Comparison of ENCODE assay signal across 7 cellular contexts in the genomic region with DNA sequence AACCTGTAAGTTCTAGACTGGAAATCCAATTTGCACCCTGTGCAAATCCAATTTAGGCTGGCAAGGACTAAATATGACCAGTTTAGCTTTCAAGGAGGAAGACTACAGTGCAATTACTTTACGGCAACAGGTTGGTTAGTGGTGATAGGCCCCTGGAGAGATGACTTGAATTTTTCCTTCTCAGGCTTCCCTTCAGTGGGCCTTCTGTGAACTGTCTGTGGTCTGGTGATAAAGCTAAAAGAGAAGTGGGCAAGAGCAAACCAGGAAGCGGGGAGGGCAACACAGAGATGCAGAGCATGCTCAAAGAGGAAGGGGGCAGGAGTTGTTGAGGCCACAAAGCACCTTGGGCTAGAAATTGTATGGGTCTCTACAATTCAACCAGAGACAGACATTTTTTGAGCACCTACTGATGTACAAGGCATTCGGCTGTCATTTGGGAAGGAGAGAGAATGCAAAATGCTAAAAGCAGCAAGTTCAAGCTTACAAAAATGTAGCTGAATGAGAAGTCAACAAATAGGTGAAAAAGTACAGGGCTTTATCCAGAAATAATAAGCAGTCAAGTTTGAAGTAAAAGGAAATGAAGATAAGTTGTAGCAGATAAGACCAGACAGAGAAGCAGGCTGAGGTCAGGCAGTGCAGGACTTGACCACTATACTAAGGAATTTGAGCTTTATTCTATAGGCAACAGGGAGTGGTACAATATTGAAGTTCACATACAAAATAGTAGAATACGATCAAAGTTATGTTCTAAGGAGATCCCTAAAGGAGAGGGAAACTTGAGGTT. TPM values are rescaled to one million over a fixed set of nuclear protein-coding genes. Genes with fewer than 3 reads are reported as not detected.
DNase-seq lines count a peak whose midpoint lies in the region; ATAC-seq and TF ChIP-seq lines count a peak whose summit lies in the region.

No MANE protein-coding gene starts in this region.

- CTCF ChIA-PET in HEK293T (lab: Yijun Ruan, JAX) = interaction anchor here (0.7 kb wide), 1 partner anchor 10 kb away, joined by 4 read pairs; no protein-coding TSS in a partner anchor

- H3K36me3 Mint-ChIP-seq in natural killer cell treated with Interleukin-12 subunit alpha and Interleukin-12 subunit beta and Interleukin-15 and Interleukin-18, amount 100 ng/mL, for 72 hours = peaks cover 5% of the 10 kb centered on the region

- peak overlapping the region; percentile 75 for H3K4me3 Mint-ChIP-seq in natural killer cell treated with Interleukin-12 subunit alpha and Interleukin-12 subunit beta and Interleukin-15 and Interleukin-18, amount 100 ng/mL, for 72 hours

- POLR2A ChIA-PET in HEK293T (lab: Yijun Ruan, JAX) = interaction anchor here (1.0 kb wide), 2 partner anchors 8 to 63 kb away, joined by 3 read pairs; no protein-coding TSS in a partner anchor

- peak overlapping the region; percentile 85 to 89 for H3K27ac Mint-ChIP-seq in natural killer cell treated with Interleukin-12 subunit alpha and Interleukin-12 subunit beta and Interleukin-15 and Interleukin-18, amount 100 ng/mL, for 72 hours

- no peaks in the 10 kb centered on the region for H3K9me3 Mint-ChIP-seq in natural killer cell treated with Interleukin-12 subunit alpha and Interleukin-12 subunit beta and Interleukin-15 and Interleukin-18, amount 100 ng/mL, for 72 hours

- DNase-seq in SIG-M5 treated with dmso at 0.1 percent for 504 hours (lab: John Stamatoyannopoulos, UW; ENCODE audit: unreplicated experiment) = peak; percentile 93
- DNase-seq in natural killer cell treated with Interleukin-12 subunit alpha and Interleukin-12 subunit beta and Interleukin-15 and Interleukin-18, amount 100 ng/mL, for 72 hours (ENCODE audit: low spot score) = peak; percentile 68
- DNase-seq in NCI-H1105 treated with DMSO at 0.1 percent for 48 hours (lab: John Stamatoyannopoulos, UW) = no peak
- no peak for DNase-seq in HEK293T (ENCODE audit: extremely low spot score)
- DNase-seq in DMS53 treated with DMSO at 0.1 percent for 48 hours (lab: John Stamatoyannopoulos, UW; ENCODE audit: unreplicated experiment) = no peak

- H3K4me1 Mint-ChIP-seq in natural killer cell treated with Interleukin-12 subunit alpha and Interleukin-12 subunit beta and Interleukin-15 and Interleukin-18, amount 100 ng/mL, for 72 hours (ENCODE audit: low read depth in 2 of 2) = peaks cover 52 to 53% of the 10 kb centered on the region in 2 donors

- ATAC-seq in GM18868 (IDR thresholded peaks at IDR 0.05; ENCODE audit: unreplicated experiment) (peak; percentile 66), HG02798 (IDR thresholded peaks at IDR 0.05; ENCODE audit: poor library complexity, unreplicated experiment) (peak; percentile 58)
- ATAC-seq in natural killer cell treated with Interleukin-12 subunit alpha and Interleukin-12 subunit beta and Interleukin-15 and Interleukin-18, amount 100 ng/mL, for 72 hours = peak; percentile 82 to 90

- no peaks in the 10 kb centered on the region for H3K27me3 Mint-ChIP-seq in natural killer cell treated with Interleukin-12 subunit alpha and Interleukin-12 subunit beta and Interleukin-15 and Interleukin-18, amount 100 ng/mL, for 72 hours

TF ChIP-seq in HEK293T, 16 proteins besides CTCF, POLR2A, EP300 and RAD21:
- no peak for TF ChIP-seq SUZ12 (IDR thresholded peaks at IDR 0.05)
- no peak for TF ChIP-seq ARNT (IDR thresholded peaks at IDR 0.05)
- no peak for TF ChIP-seq TARDBP (IDR thresholded peaks at IDR 0.05)
- no peak for TF ChIP-seq NFRKB (IDR thresholded peaks at IDR 0.05)
- TF ChIP-seq ZNF384 (IDR thresholded peaks at IDR 0.05) = no peak
- TF ChIP-seq FOXM1 (IDR thresholded peaks at IDR 0.05; ENCODE audit: borderline replicate concordance) = no peak
- TF ChIP-seq LEF1 (IDR thresholded peaks at IDR 0.05; ENCODE audit: borderline replicate concordance) = no peak
- no peak for TF ChIP-seq CTBP1 (IDR thresholded peaks at IDR 0.05; ENCODE audit: borderline replicate concordance)
- no peak for TF ChIP-seq SP1 (IDR thresholded peaks at IDR 0.05)
- TF ChIP-seq HDGF (IDR thresholded peaks at IDR 0.05; ENCODE audit: borderline replicate concordance) = no peak
- TF ChIP-seq ELF4 (IDR thresholded peaks at IDR 0.05) = no peak
- TF ChIP-seq, protein P1, sequence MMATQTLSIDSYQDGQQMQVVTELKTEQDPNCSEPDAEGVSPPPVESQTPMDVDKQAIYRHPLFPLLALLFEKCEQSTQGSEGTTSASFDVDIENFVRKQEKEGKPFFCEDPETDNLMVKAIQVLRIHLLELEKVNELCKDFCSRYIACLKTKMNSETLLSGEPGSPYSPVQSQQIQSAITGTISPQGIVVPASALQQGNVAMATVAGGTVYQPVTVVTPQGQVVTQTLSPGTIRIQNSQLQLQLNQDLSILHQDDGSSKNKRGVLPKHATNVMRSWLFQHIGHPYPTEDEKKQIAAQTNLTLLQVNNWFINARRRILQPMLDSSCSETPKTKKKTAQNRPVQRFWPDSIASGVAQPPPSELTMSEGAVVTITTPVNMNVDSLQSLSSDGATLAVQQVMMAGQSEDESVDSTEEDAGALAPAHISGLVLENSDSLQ (IDR thresholded peaks at IDR 0.05) = no peak
- TF ChIP-seq BHLHE40 (IDR thresholded peaks at IDR 0.05; ENCODE audit: borderline replicate concordance) = no peak
- no peak for TF ChIP-seq FOXK2 (IDR thresholded peaks at IDR 0.05)
- no peak for TF ChIP-seq FOXA1 (IDR thresholded peaks at IDR 0.05)
- TF ChIP-seq L3MBTL2 (conservative IDR thresholded peaks at IDR 0.05) = no peak

RNA-seq across cellular contexts. Expression of a gene that starts 23.9 kb away (rescaled TPM):
- 10 to 100 TPM; 48.1 to 86.0 TPM for total RNA-seq in natural killer cell treated with Interleukin-12 subunit alpha and Interleukin-12 subunit beta and Interleukin-15 and Interleukin-18, amount 100 ng/mL, for 72 hours

Comparison
In these comparisons a context has a peak if more than half of its experiments do, and no peak if none do; other contexts are left out.
1. DNase-seq: peak in SIG-M5 treated with dmso at 0.1 percent for 504 hours (single experiment) and natural killer cell treated with Interleukin-12 subunit alpha and Interleukin-12 subunit beta and Interleukin-15 and Interleukin-18, amount 100 ng/mL, for 72 hours (single experiment); none in NCI-H1105 treated with DMSO at 0.1 percent for 48 hours (single experiment), HEK293T (single experiment) and DMS53 treated with DMSO at 0.1 percent for 48 hours (single experiment).
2. Peak in every context shown above with its lines, with median percentiles within 50 percentile points of each other: ATAC-seq.